8 cellular contexts compared by ENCODE assay signal in genomic region chr12:109092484-109093021, GRCh38. TPM values are rescaled to one million over a fixed set of nuclear protein-coding genes. Genes with fewer than 3 reads are reported as not detected.
DNase-seq lines count a peak whose midpoint lies in the region; ATAC-seq, FAIRE-seq and TF ChIP-seq lines count a peak whose summit lies in the region.

No MANE protein-coding gene starts in this region.

- 47 to 67% methylated on average over 6 of the region's 6 CpGs for WGBS in thyroid gland, 2 donors

- intact Hi-C loops in activated CD4-positive, alpha-beta T cell treated with anti-CD3 and anti-CD28 coated beads, Interleukin-2, amount 10 ng/mL, durations not matched to agents 24 days and 14 days (cut with micrococcal nuclease): loop anchor here (1.0 to 10.0 kb wide), 7 partner anchors 40 to 575 kb away; partner anchors contain the start of genes FICD and USP30
- intact Hi-C loops in kidney (cut with DNase I): no loop called here
- intact Hi-C loops in thyroid gland (cut with DNase I): no loop called here

- H3K4me1 Mint-ChIP-seq in activated CD4-positive, alpha-beta T cell treated with anti-CD3 and anti-CD28 coated beads, Interleukin-2, amount 10 ng/mL, durations not matched to agents 24 days and 14 days: peaks cover 39% of the 10 kb centered on the region
- peaks cover 32% of the 10 kb centered on the region for H3K4me1 Mint-ChIP-seq in activated CD8-positive, alpha-beta T cell treated with anti-CD3 and anti-CD28 coated beads, Interleukin-2, amount 10 ng/mL, durations not matched to agents 7 days and 5 days (ENCODE audit: low read depth)

- peaks cover 26% of the 10 kb centered on the region for H3K36me3 Mint-ChIP-seq in activated CD4-positive, alpha-beta T cell treated with anti-CD3 and anti-CD28 coated beads, Interleukin-2, amount 10 ng/mL, durations not matched to agents 24 days and 14 days (ENCODE audit: low read depth)
- peaks cover 19% of the 10 kb centered on the region for H3K36me3 Mint-ChIP-seq in activated CD8-positive, alpha-beta T cell treated with anti-CD3 and anti-CD28 coated beads, Interleukin-2, amount 10 ng/mL, durations not matched to agents 7 days and 5 days (ENCODE audit: low read depth)

- H3K36me3 ChIP-seq in kidney (ENCODE audit: control insufficient read depth in 1 of 2, insufficient read depth in 2 of 2, low read length in 2 of 2): peaks cover 3 to 5% of the 10 kb centered on the region in 2 donors
- H3K36me3 ChIP-seq in thyroid gland: peaks cover 7 to 14% of the 10 kb centered on the region in 2 donors

- H3K9me3 ChIP-seq in kidney (ENCODE audit: control insufficient read depth in 1 of 2, low read length in 2 of 2) (no peaks in the 10 kb centered on the region), thyroid gland (no peaks in the 10 kb centered on the region)

- FAIRE-seq in kidney (lab: Jason Lieb, UNC): no peak

- H3K4me3 ChIP-seq in kidney (ENCODE audit: low read length in 2 of 2) (peak overlapping the region; percentile 72 to 94), thyroid gland (replicated peaks in 1 of 3) (peak overlapping the region; percentile 16 to 51 (median 29))

- TF ChIP-seq CTCF in kidney (IDR thresholded peaks at IDR 0.05; ENCODE audit: borderline replicate concordance, extremely low read depth, insufficient read depth) (no peak), thyroid gland (IDR thresholded peaks at IDR 0.05) (no peak)

- H3K4me1 ChIP-seq in kidney (ENCODE audit: control insufficient read depth in 1 of 2, insufficient read depth in 1 of 2, low read depth in 1 of 2, low read length in 2 of 2) (peaks cover 11 to 14% of the 10 kb centered on the region in 2 donors), thyroid gland (peaks cover 16 to 30% of the 10 kb centered on the region in 2 donors)

- CTCF ChIA-PET in activated CD8-positive, alpha-beta T cell treated with anti-CD3 and anti-CD28 coated beads, Interleukin-2, amount 10 ng/mL, durations not matched to agents 7 days and 5 days (lab: Charles Lee): interaction anchor here (0.6 to 4.2 kb wide), 23 partner anchors 11 to 427 kb away, joined by 3 to 24 read pairs (median 3); partner anchors contain the start of gene USP30

- peak overlapping the region; percentile 60 to 90 for H3K9ac ChIP-seq in kidney (ENCODE audit: low read length in 2 of 2)

- POLR2A ChIA-PET in activated CD8-positive, alpha-beta T cell treated with anti-CD3 and anti-CD28 coated beads, Interleukin-2, amount 10 ng/mL, durations not matched to agents 7 days and 5 days (lab: Charles Lee): interaction anchor here (0.9 to 1.5 kb wide), 2 partner anchors 38 to 457 kb away, joined by 3 to 4 read pairs; no protein-coding TSS in a partner anchor

- DNase-seq in activated CD4-positive, alpha-beta T cell treated with anti-CD3 and anti-CD28 coated beads, Interleukin-2, amount 10 ng/mL, durations not matched to agents 24 days and 14 days: peak; percentile 62
- DNase-seq in activated CD4-positive, alpha-beta T cell treated with anti-CD3 and anti-CD28 coated beads for 1 hour: no peak
- DNase-seq in activated CD8-positive, alpha-beta T cell treated with anti-CD3 and anti-CD28 coated beads, Interleukin-2, amount 10 ng/mL, durations not matched to agents 7 days and 5 days: no peak
- no peak for DNase-seq in kidney
- no peak for DNase-seq in thyroid gland
- DNase-seq in cerebellar cortex (ENCODE audit: low spot score): no peak

- no peak for ATAC-seq in activated CD8-positive, alpha-beta T cell treated with anti-CD3 and anti-CD28 coated beads, Interleukin-2, amount 10 ng/mL, durations not matched to agents 7 days and 5 days
- ATAC-seq in HG02678 (IDR thresholded peaks at IDR 0.05; ENCODE audit: unreplicated experiment) (no peak), GM19328 (IDR thresholded peaks at IDR 0.05; ENCODE audit: unreplicated experiment) (no peak)

- H3K4me3 Mint-ChIP-seq in activated CD4-positive, alpha-beta T cell treated with anti-CD3 and anti-CD28 coated beads, Interleukin-2, amount 10 ng/mL, durations not matched to agents 24 days and 14 days: peak overlapping the region; percentile 82
- H3K4me3 Mint-ChIP-seq in activated CD8-positive, alpha-beta T cell treated with anti-CD3 and anti-CD28 coated beads, Interleukin-2, amount 10 ng/mL, durations not matched to agents 7 days and 5 days: peak overlapping the region; percentile 69

- H3K27me3 ChIP-seq in thyroid gland: no peaks in the 10 kb centered on the region

- TF ChIP-seq POLR2A in thyroid gland (IDR thresholded peaks at IDR 0.05): no peak

- no peaks in the 10 kb centered on the region for H3K27me3 Mint-ChIP-seq in activated CD4-positive, alpha-beta T cell treated with anti-CD3 and anti-CD28 coated beads, Interleukin-2, amount 10 ng/mL, durations not matched to agents 24 days and 14 days
- H3K27me3 Mint-ChIP-seq in activated CD8-positive, alpha-beta T cell treated with anti-CD3 and anti-CD28 coated beads, Interleukin-2, amount 10 ng/mL, durations not matched to agents 7 days and 5 days (ENCODE audit: low read depth): no peaks in the 10 kb centered on the region

- H3K27ac ChIP-seq in kidney (ENCODE audit: low read depth in 2 of 2, low read length in 2 of 2) (peak overlapping the region in 1 of 2 donors; percentile 70), thyroid gland (peak overlapping the region in 1 of 3 donors; percentile 49)

- peak overlapping the region; percentile 84 for H3K27ac Mint-ChIP-seq in activated CD4-positive, alpha-beta T cell treated with anti-CD3 and anti-CD28 coated beads, Interleukin-2, amount 10 ng/mL, durations not matched to agents 24 days and 14 days
- H3K27ac Mint-ChIP-seq in activated CD8-positive, alpha-beta T cell treated with anti-CD3 and anti-CD28 coated beads, Interleukin-2, amount 10 ng/mL, durations not matched to agents 7 days and 5 days: peak overlapping the region; percentile 79

- H3K9me3 Mint-ChIP-seq in activated CD4-positive, alpha-beta T cell treated with anti-CD3 and anti-CD28 coated beads, Interleukin-2, amount 10 ng/mL, durations not matched to agents 24 days and 14 days: no peaks in the 10 kb centered on the region
- H3K9me3 Mint-ChIP-seq in activated CD8-positive, alpha-beta T cell treated with anti-CD3 and anti-CD28 coated beads, Interleukin-2, amount 10 ng/mL, durations not matched to agents 7 days and 5 days (ENCODE audit: insufficient read depth): no peaks in the 10 kb centered on the region

RNA-seq across cellular contexts. Expression of gene ALKBH2, which starts 0.7 kb away (rescaled TPM):
- 44.8 and 46.2 TPM in 2 replicates for total RNA-seq in activated CD4-positive, alpha-beta T cell treated with anti-CD3 and anti-CD28 coated beads, Interleukin-2, amount 10 ng/mL, durations not matched to agents 24 days and 14 days
- 10 to 100 TPM; 10.8 to 15.3 TPM for total RNA-seq in activated CD8-positive, alpha-beta T cell treated with anti-CD3 and anti-CD28 coated beads, Interleukin-2, amount 10 ng/mL, durations not matched to agents 7 days and 5 days
- total RNA-seq in kidney (14.7 TPM), thyroid gland (10 to 100 TPM in 3 of 4 donors, 1 to 10 TPM in 1; 7.6 to 34.5 (median 16.7) TPM)
- 18.8 TPM for polyA plus RNA-seq in kidney (ENCODE audit: insufficient read depth, low read depth, low replicate concordance)

RNA-seq across cellular contexts. Expression of gene UNG, which starts 4.8 kb away (rescaled TPM):
- 103 and 105 TPM in 2 replicates for total RNA-seq in activated CD4-positive, alpha-beta T cell treated with anti-CD3 and anti-CD28 coated beads, Interleukin-2, amount 10 ng/mL, durations not matched to agents 24 days and 14 days
- total RNA-seq in activated CD8-positive, alpha-beta T cell treated with anti-CD3 and anti-CD28 coated beads, Interleukin-2, amount 10 ng/mL, durations not matched to agents 7 days and 5 days: 10 to 100 TPM; 61.5 to 66.8 TPM
- total RNA-seq in kidney (24.9 TPM), thyroid gland (10 to 100 TPM; 33.1 to 45.5 (median 37.5) TPM)
- polyA plus RNA-seq in kidney (ENCODE audit: insufficient read depth, low read depth, low replicate concordance): 30.3 TPM

RNA-seq across cellular contexts. Expression of gene ACACB, which starts 23.8 kb away (rescaled TPM):
- total RNA-seq in activated CD4-positive, alpha-beta T cell treated with anti-CD3 and anti-CD28 coated beads, Interleukin-2, amount 10 ng/mL, durations not matched to agents 24 days and 14 days: 5.8 and 5.9 TPM in 2 replicates
- total RNA-seq in activated CD8-positive, alpha-beta T cell treated with anti-CD3 and anti-CD28 coated beads, Interleukin-2, amount 10 ng/mL, durations not matched to agents 7 days and 5 days: 10 to 100 TPM; 11.9 to 14.8 TPM
- total RNA-seq in kidney (56.8 TPM), thyroid gland (100 to 1,000 TPM; 115 to 178 (median 140) TPM)
- polyA plus RNA-seq in kidney (ENCODE audit: insufficient read depth, low read depth, low replicate concordance): 13.8 TPM

RNA-seq across cellular contexts. Expression of gene USP30, which starts 40.2 kb away (rescaled TPM):
- 6.6 and 6.9 TPM in 2 replicates for total RNA-seq in activated CD4-positive, alpha-beta T cell treated with anti-CD3 and anti-CD28 coated beads, Interleukin-2, amount 10 ng/mL, durations not matched to agents 24 days and 14 days
- total RNA-seq in activated CD8-positive, alpha-beta T cell treated with anti-CD3 and anti-CD28 coated beads, Interleukin-2, amount 10 ng/mL, durations not matched to agents 7 days and 5 days: 1 to 10 TPM; 5.9 to 8.8 TPM
- total RNA-seq in kidney (16.1 TPM), thyroid gland (10 to 100 TPM; 18.8 to 25.7 (median 20.9) TPM)
- polyA plus RNA-seq in kidney (ENCODE audit: insufficient read depth, low read depth, low replicate concordance): 9.6 TPM
